ENCODE assay signal across 8 cellular contexts in the genomic region with DNA sequence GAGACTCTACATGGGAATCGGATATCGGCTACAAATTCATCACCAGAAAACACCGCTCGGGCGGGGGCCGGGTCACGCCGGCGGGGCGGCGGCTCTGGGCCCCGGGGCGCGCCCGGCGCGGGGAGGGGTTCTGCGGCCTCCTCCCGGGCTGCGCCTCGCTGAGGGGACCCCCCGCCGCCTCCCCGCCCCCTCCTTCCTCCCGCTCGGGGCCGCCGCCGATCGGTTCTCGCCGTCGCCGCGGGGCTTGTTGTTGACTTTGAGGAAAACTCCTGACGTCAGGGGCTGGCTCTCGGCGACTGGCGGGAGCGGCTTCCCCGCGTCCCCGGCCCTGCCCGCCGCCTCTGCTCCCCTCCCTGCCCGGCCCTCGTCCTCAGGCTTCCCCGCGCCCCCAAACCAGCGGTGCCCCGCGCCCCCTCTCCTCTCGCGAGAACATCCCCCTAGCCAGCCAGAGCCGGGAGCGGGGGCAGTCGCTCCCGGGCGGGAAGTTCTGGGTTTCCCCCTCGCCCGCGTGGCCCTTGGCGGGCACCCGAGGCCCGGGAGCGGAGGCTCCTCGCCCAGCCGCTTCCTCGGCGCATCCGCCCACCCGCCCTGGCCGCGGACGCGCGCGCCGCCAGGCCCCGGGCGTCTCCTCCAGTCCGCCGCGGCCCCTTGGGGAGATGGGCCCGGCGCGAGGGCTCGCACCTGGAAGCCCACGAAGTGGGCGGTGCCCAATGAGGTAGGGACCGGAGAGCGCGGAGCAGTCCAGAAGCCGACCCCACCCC. TPM values are rescaled to one million over a fixed set of nuclear protein-coding genes. Genes with fewer than 3 reads are reported as not detected.
DNase-seq lines count a peak whose midpoint lies in the region; ATAC-seq and TF ChIP-seq lines count a peak whose summit lies in the region.

No MANE protein-coding gene starts in this region.

- peaks cover 37% of the 10 kb centered on the region for H3K79me2 ChIP-seq in DND-41 (ENCODE audit: insufficient read depth, low read length)

- peak overlapping the region; percentile 80 for H3K4me3 Mint-ChIP-seq in activated naive CD4-positive, alpha-beta T cell treated with anti-CD3 and anti-CD28 coated beads for 36 hours

- TF ChIP-seq EP300 in Ishikawa (IDR thresholded peaks at IDR 0.05; ENCODE audit: borderline replicate concordance) (no peak), gastroesophageal sphincter (IDR thresholded peaks at IDR 0.05) (no peak)

- no peaks in the 10 kb centered on the region for H3K36me3 Mint-ChIP-seq in activated naive CD4-positive, alpha-beta T cell treated with anti-CD3 and anti-CD28 coated beads for 36 hours (ENCODE audit: low read depth)

- ATAC-seq in DND-41 (ENCODE audit: insufficient read depth, low read depth): peak; percentile 70
- peak; percentile 51 for ATAC-seq in GM21576 (IDR thresholded peaks at IDR 0.05; ENCODE audit: unreplicated experiment)
- ATAC-seq in RWPE2 (ENCODE audit: low read depth): peak; percentile 69
- peak; percentile 82 for ATAC-seq in gastroesophageal sphincter

- H3K4me1 ChIP-seq in DND-41 (ENCODE audit: insufficient read depth, low read length) (peaks cover 29% of the 10 kb centered on the region), RWPE2 (ENCODE audit: insufficient read depth, poor library complexity, severe bottlenecking) (peaks cover 18% of the 10 kb centered on the region), gastroesophageal sphincter (peaks cover 0 to 47% (median 0%) of the 10 kb centered on the region in 3 donors)

- H3K4me2 ChIP-seq in DND-41 (ENCODE audit: insufficient read depth, low read length): peak overlapping the region; percentile 91

- H3K27ac Mint-ChIP-seq in activated naive CD4-positive, alpha-beta T cell treated with anti-CD3 and anti-CD28 coated beads for 36 hours: peak overlapping the region; percentile 81

- no peaks in the 10 kb centered on the region for H3K27me3 ChIP-seq in DND-41 (ENCODE audit: insufficient read depth, low read length, poor library complexity)
- H3K27me3 ChIP-seq in RWPE2 (ENCODE audit: insufficient read depth, poor library complexity, severe bottlenecking): no peaks in the 10 kb centered on the region
- no peaks in the 10 kb centered on the region for H3K27me3 ChIP-seq in gastroesophageal sphincter

- peak overlapping the region; percentile 78 for H3K9ac ChIP-seq in DND-41 (ENCODE audit: low read depth, low read length)

- H3K27me3 Mint-ChIP-seq in activated naive CD4-positive, alpha-beta T cell treated with anti-CD3 and anti-CD28 coated beads for 36 hours (ENCODE audit: low read depth): peaks cover 7% of the 10 kb centered on the region

- H3K36me3 ChIP-seq in DND-41 (ENCODE audit: insufficient read depth, low read length): no peaks in the 10 kb centered on the region
- H3K36me3 ChIP-seq in RWPE2 (ENCODE audit: low read depth): no peaks in the 10 kb centered on the region
- no peaks in the 10 kb centered on the region for H3K36me3 ChIP-seq in gastroesophageal sphincter

- peak overlapping the region; percentile 92 for H2AFZ ChIP-seq in DND-41 (ENCODE audit: low read depth, low read length)

- DNase-seq in DND-41 (peak; percentile 81), RWPE2 (ENCODE audit: low spot score) (peak; percentile 67), nucleus accumbens (lab: John Stamatoyannopoulos, UW) (peak in 54 of 56 donors; percentile 34 to 97 (median 84)), substantia nigra (lab: John Stamatoyannopoulos, UW) (peak; percentile 45 to 97 (median 84))
- peak; percentile 86 for DNase-seq in activated naive CD4-positive, alpha-beta T cell treated with anti-CD3 and anti-CD28 coated beads for 36 hours

- CTCF ChIA-PET in activated naive CD4-positive, alpha-beta T cell treated with anti-CD3 and anti-CD28 coated beads for 36 hours (lab: Charles Lee): no interaction called here

- H3K27ac ChIP-seq in DND-41 (ENCODE audit: low read length) (peak overlapping the region; percentile 67), RWPE2 (ENCODE audit: poor library complexity, severe bottlenecking) (peak overlapping the region; percentile 78), gastroesophageal sphincter (peak overlapping the region; percentile 94 to 99 (median 96)), substantia nigra (ENCODE audit: low read depth, low read length, poor library complexity, severe bottlenecking) (peak overlapping the region; percentile 94)

- no peaks in the 10 kb centered on the region for H3K9me3 Mint-ChIP-seq in activated naive CD4-positive, alpha-beta T cell treated with anti-CD3 and anti-CD28 coated beads for 36 hours

- no peaks in the 10 kb centered on the region for H3K9me3 ChIP-seq in DND-41 (ENCODE audit: insufficient read depth, low read length, severe bottlenecking)
- H3K9me3 ChIP-seq in RWPE2 (ENCODE audit: severe bottlenecking): no peaks in the 10 kb centered on the region
- no peaks in the 10 kb centered on the region for H3K9me3 ChIP-seq in gastroesophageal sphincter

- intact Hi-C loops in activated naive CD4-positive, alpha-beta T cell treated with anti-CD3 and anti-CD28 coated beads for 36 hours (cut with micrococcal nuclease): loop anchor here (1.0 to 2.0 kb wide), 8 partner anchors 66 to 802 kb away; a partner anchor contains a TSS

- no peak for TF ChIP-seq CTCF in DND-41 (IDR thresholded peaks at IDR 0.05; ENCODE audit: borderline replicate concordance, extremely low read depth, low read length, poor library complexity, severe bottlenecking)
- TF ChIP-seq CTCF in RWPE2 (IDR thresholded peaks at IDR 0.05; ENCODE audit: poor library complexity, severe bottlenecking): no peak
- no peak for TF ChIP-seq CTCF in gastroesophageal sphincter (IDR thresholded peaks at IDR 0.05)

- H3K4me3 ChIP-seq in DND-41 (ENCODE audit: low read depth in 1 of 2, low read length in 2 of 2): peak overlapping the region; percentile 43 to 72
- peak overlapping the region; percentile 63 for H3K4me3 ChIP-seq in RWPE2 (ENCODE audit: severe bottlenecking)
- peak overlapping the region; percentile 92 to 100 for H3K4me3 ChIP-seq in gastroesophageal sphincter

- no peak for TF ChIP-seq RAD21 in Ishikawa (IDR thresholded peaks at IDR 0.05; ENCODE audit: low read depth)

- WGBS in gastroesophageal sphincter (ENCODE audit: low coverage in 1 of 2), 2 donors: no CpG with 5 or more reads among the region's 94 CpGs

- peak; percentile 34 to 42 for TF ChIP-seq POLR2A in gastroesophageal sphincter (IDR thresholded peaks at IDR 0.05)

- H4K20me1 ChIP-seq in DND-41 (ENCODE audit: insufficient read depth, low read length): peaks cover 11% of the 10 kb centered on the region; the same call in 1 of the 2 replicates

- peaks cover 30% of the 10 kb centered on the region for H3K4me1 Mint-ChIP-seq in activated naive CD4-positive, alpha-beta T cell treated with anti-CD3 and anti-CD28 coated beads for 36 hours (ENCODE audit: low read depth)

TF ChIP-seq in Ishikawa, 13 proteins besides CTCF, POLR2A, EP300 and RAD21:
- TF ChIP-seq, protein P1, sequence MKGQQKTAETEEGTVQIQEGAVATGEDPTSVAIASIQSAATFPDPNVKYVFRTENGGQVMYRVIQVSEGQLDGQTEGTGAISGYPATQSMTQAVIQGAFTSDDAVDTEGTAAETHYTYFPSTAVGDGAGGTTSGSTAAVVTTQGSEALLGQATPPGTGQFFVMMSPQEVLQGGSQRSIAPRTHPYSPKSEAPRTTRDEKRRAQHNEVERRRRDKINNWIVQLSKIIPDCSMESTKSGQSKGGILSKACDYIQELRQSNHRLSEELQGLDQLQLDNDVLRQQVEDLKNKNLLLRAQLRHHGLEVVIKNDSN (IDR thresholded peaks at IDR 0.05): no peak
- TF ChIP-seq YY1 (IDR thresholded peaks at IDR 0.05; ENCODE audit: low read depth): no peak
- TF ChIP-seq, protein P2, sequence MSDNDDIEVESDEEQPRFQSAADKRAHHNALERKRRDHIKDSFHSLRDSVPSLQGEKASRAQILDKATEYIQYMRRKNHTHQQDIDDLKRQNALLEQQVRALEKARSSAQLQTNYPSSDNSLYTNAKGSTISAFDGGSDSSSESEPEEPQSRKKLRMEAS (IDR thresholded peaks at IDR 0.05): peak; percentile 85
- no peak for TF ChIP-seq TCF12 (IDR thresholded peaks at IDR 0.05; ENCODE audit: low read depth)
- TF ChIP-seq CREB1 (IDR thresholded peaks at IDR 0.05; ENCODE audit: low read depth): no peak

RNA-seq across cellular contexts. Expression of a gene that starts 0.5 kb away (rescaled TPM):
- 10 to 100 TPM; 19.1 to 21.5 TPM for total RNA-seq in activated naive CD4-positive, alpha-beta T cell treated with anti-CD3 and anti-CD28 coated beads for 36 hours
- 100 to 1,000 TPM in 1 of 4 donors, 10 to 100 TPM in 3; 72.8 to 102 (median 89.3) TPM for total RNA-seq in gastroesophageal sphincter

Comparison
In these comparisons a context has a peak if more than half of its experiments do, and no peak if none do; other contexts are left out.
1. Peak in every context shown above with its lines: DNase-seq, ATAC-seq, H3K4me3 ChIP-seq and H3K27ac ChIP-seq.